8 cellular contexts compared by ENCODE assay signal in genomic region chr1:180633092-180634045, GRCh38. TPM values are rescaled to one million over a fixed set of nuclear protein-coding genes. Genes with fewer than 3 reads are reported as not detected.
A peak's percentile ranks its signal among the peaks of the same experiment; 100 is the strongest.
DNase-seq lines count a peak whose midpoint lies in the region; ATAC-seq and TF ChIP-seq lines count a peak whose summit lies in the region.

No MANE protein-coding gene starts in this region.

- H3K27ac ChIP-seq in ascending aorta (no peak overlapping the region), mesenchymal stem cell (ENCODE audit: low read length, poor library complexity, severe bottlenecking) (no peak overlapping the region)

- H3K79me1 ChIP-seq in mesenchymal stem cell (replicated peaks; ENCODE audit: low read length, poor library complexity, severe bottlenecking) = peaks cover 6% of the 10 kb centered on the region

- no peaks in the 10 kb centered on the region for H3K27me3 ChIP-seq in BE2C
- no peaks in the 10 kb centered on the region for H3K27me3 ChIP-seq in ascending aorta
- H3K27me3 ChIP-seq in mesenchymal stem cell (ENCODE audit: control insufficient read depth in 1 of 2, insufficient read depth in 1 of 2, low read length in 2 of 2) = no peaks in the 10 kb centered on the region

- peaks cover 3% of the 10 kb centered on the region for H3K36me3 ChIP-seq in BE2C
- H3K36me3 ChIP-seq in ascending aorta = no peaks in the 10 kb centered on the region
- no peaks in the 10 kb centered on the region for H3K36me3 ChIP-seq in mesenchymal stem cell (ENCODE audit: control insufficient read depth in 1 of 2, insufficient read depth in 2 of 2, low read depth in 1 of 2, low read length in 2 of 2)

- H3K18ac ChIP-seq in mesenchymal stem cell (ENCODE audit: low read depth in 1 of 2, low read length in 2 of 2) = no peak overlapping the region

- H3K4me1 ChIP-seq in BE2C = peaks cover 22% of the 10 kb centered on the region
- peaks cover 0 to 5% of the 10 kb centered on the region in 2 donors for H3K4me1 ChIP-seq in ascending aorta
- peaks cover 2% of the 10 kb centered on the region for H3K4me1 ChIP-seq in mesenchymal stem cell (ENCODE audit: control insufficient read depth, insufficient read depth, low read depth, low read length)

- 100% methylated on average over 2 of the region's 3 CpGs for WGBS in mesenchymal stem cell

- H2BK12ac ChIP-seq in mesenchymal stem cell (ENCODE audit: low read length in 2 of 2) = no peak overlapping the region

- H3K23ac ChIP-seq in mesenchymal stem cell (ENCODE audit: low read length in 2 of 2) = no peak overlapping the region

- no peak overlapping the region for H2BK15ac ChIP-seq in mesenchymal stem cell (ENCODE audit: low read depth, poor library complexity, severe bottlenecking)

- no peak overlapping the region for H2BK120ac ChIP-seq in mesenchymal stem cell (ENCODE audit: low read depth, low read length)

- H3K4me3 ChIP-seq in BE2C (ENCODE audit: low read depth, low read length) = peak overlapping the region; percentile 97
- H3K4me3 ChIP-seq in HFF-Myc (replicated peaks; ENCODE audit: low read depth, low read length) = peak overlapping the region; percentile 80
- peak overlapping the region; percentile 83 to 85 for H3K4me3 ChIP-seq in ascending aorta
- H3K4me3 ChIP-seq in mesenchymal stem cell (ENCODE audit: insufficient read depth in 1 of 2, low read depth in 1 of 2, low read length in 2 of 2) = peak overlapping the region in 1 of 2 experiments; percentile 94

- no peak overlapping the region for H3K4me2 ChIP-seq in mesenchymal stem cell (ENCODE audit: low read length, poor library complexity, severe bottlenecking)

- H4K8ac ChIP-seq in mesenchymal stem cell (ENCODE audit: low read length) = no peak overlapping the region

- no peak overlapping the region for H3K4ac ChIP-seq in mesenchymal stem cell (ENCODE audit: low read depth in 1 of 2, low read length in 2 of 2)

- intact Hi-C loops in ascending aorta (cut with DNase I) = loop anchor here (2.0 to 5.0 kb wide), 4 partner anchors 71 to 519 kb away; no protein-coding TSS in a partner anchor

- H3K14ac ChIP-seq in mesenchymal stem cell (ENCODE audit: low read length in 2 of 2) = no peak overlapping the region

- H4K91ac ChIP-seq in mesenchymal stem cell (ENCODE audit: low read length) = no peak overlapping the region

- H3K9me3 ChIP-seq in BE2C (no peaks in the 10 kb centered on the region), ascending aorta (no peaks in the 10 kb centered on the region), mesenchymal stem cell (ENCODE audit: control insufficient read depth, low read length) (no peaks in the 10 kb centered on the region)

- no peak overlapping the region for H2AK5ac ChIP-seq in mesenchymal stem cell (ENCODE audit: low read length, severe bottlenecking)

- no peak overlapping the region for H2BK5ac ChIP-seq in mesenchymal stem cell (ENCODE audit: low read depth, low read length, poor library complexity, severe bottlenecking)

- DNase-seq in BE2C (no peak), HFF-Myc (ENCODE audit: extremely low read depth, low read depth) (no peak), ascending aorta (ENCODE audit: low spot score in 2 of 2) (no peak), mesenchymal stem cell (no peak), SKM-1 treated with dmso at 0.1 percent for 144 hours (lab: John Stamatoyannopoulos, UW; ENCODE audit: unreplicated experiment) (no peak), GOT3 (lab: John Stamatoyannopoulos, UW) (no peak)

- peak overlapping the region; percentile 93 for H3K9ac ChIP-seq in mesenchymal stem cell (ENCODE audit: low read length)

- ATAC-seq in GM21515 (IDR thresholded peaks at IDR 0.05; ENCODE audit: unreplicated experiment) (no peak), GM18867 (IDR thresholded peaks at IDR 0.05; ENCODE audit: unreplicated experiment) (no peak)

- no peak for TF ChIP-seq CTCF in BE2C (IDR thresholded peaks at IDR 0.05; ENCODE audit: low read depth, low read length)
- TF ChIP-seq CTCF in HFF-Myc (IDR thresholded peaks at IDR 0.05; ENCODE audit: low read depth, low read length, missing control alignments) = no peak
- TF ChIP-seq CTCF in ascending aorta (IDR thresholded peaks at IDR 0.05) = no peak

- no peak overlapping the region for H2AFZ ChIP-seq in mesenchymal stem cell (ENCODE audit: low read depth, low read length)

RNA-seq across cellular contexts. Expression of gene XPR1, which starts 1.5 kb away (rescaled TPM):
- polyA plus RNA-seq in BE2C (2012; ENCODE audit: insufficient read depth, insufficient read length, low read depth) = 36.5 TPM
- 41.6 TPM for total RNA-seq in ascending aorta
- polyA plus RNA-seq in mesenchymal stem cell (2013, experiment 1 of 2) = 23.8 TPM
- polyA plus RNA-seq in mesenchymal stem cell (2013, experiment 2 of 2) = 25.6 TPM
